In the genomic region with DNA sequence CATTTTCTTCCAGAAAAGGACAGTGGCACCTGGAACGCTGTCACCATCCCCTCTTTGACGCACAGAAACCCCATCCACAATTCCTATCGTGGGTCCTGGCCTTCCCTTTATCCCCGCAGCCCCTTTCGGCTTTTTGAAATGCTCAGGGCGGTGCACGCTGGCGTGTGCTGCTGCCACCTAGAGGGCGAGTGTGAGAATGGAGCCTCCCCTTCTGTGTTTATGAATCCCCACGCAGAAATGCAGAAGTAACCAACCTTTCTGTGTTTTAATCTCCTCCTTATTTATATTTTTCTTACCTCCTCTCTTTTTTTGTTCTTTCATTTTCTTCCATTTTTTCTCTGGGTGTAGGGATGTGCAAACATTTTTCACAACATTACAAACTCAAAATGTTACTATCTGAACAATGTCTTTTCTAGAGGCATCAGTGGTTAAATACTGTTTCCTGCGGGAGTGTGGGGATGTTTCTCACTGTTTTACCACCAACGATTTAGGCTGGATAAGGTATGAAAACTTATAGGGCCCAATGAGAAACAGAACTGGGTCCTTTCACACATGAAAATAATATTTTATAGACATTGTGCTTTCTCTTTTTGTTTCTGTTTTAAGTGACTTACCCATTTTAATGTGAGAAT, we compare ENCODE assay signal across 8 cellular contexts. TPM values are rescaled to one million over a fixed set of nuclear protein-coding genes. Genes with fewer than 3 reads are reported as not detected.
A peak's percentile ranks its signal among the peaks of the same experiment; 100 is the strongest.
DNase-seq lines count a peak whose midpoint lies in the region; ATAC-seq and TF ChIP-seq lines count a peak whose summit lies in the region.

No MANE protein-coding gene starts in this region.

- BruUV-seq in Panc1 (replicated peaks; lab: Mats Ljungman, UMichigan) = no TSS peak

- in situ Hi-C loops in Panc1 (cut with HindIII; ENCODE audit: low pct_unique_long_range_greater_than_20kb, low sequenced_read_pairs) = no loop called here

- H3K27me3 ChIP-seq in Panc1 (ENCODE audit: control insufficient read depth, insufficient read depth, low read length) = no peaks in the 10 kb centered on the region
- no peaks in the 10 kb centered on the region for H3K27me3 ChIP-seq in upper lobe of right lung

- CTCF ChIA-PET in Panc1 (lab: Charles Lee) = no interaction called here

- H3K9me3 ChIP-seq in Panc1 (ENCODE audit: control insufficient read depth, insufficient read depth, low read depth, low read length) (no peaks in the 10 kb centered on the region), upper lobe of right lung (no peaks in the 10 kb centered on the region)

- H3K27ac ChIP-seq in Panc1 (ENCODE audit: low read length) (no peak overlapping the region), upper lobe of right lung (no peak overlapping the region)

- H3K4me3 ChIP-seq in Panc1 (ENCODE audit: low read depth in 2 of 2, low read length in 2 of 2) (peak overlapping the region; percentile 31 to 53), upper lobe of right lung (peak overlapping the region; percentile 19)

- H3K36me3 ChIP-seq in Panc1 (ENCODE audit: control insufficient read depth, insufficient read depth, low read length) (no peaks in the 10 kb centered on the region), upper lobe of right lung (no peaks in the 10 kb centered on the region)

- H3K4me1 ChIP-seq in Panc1 (ENCODE audit: control insufficient read depth, insufficient read depth, low read length) = no peaks in the 10 kb centered on the region; the same call in 1 of the 2 replicates
- no peaks in the 10 kb centered on the region for H3K4me1 ChIP-seq in upper lobe of right lung

- ATAC-seq in GM19455 (IDR thresholded peaks at IDR 0.05; ENCODE audit: unreplicated experiment) = peak; percentile 91
- ATAC-seq in HG03521 (IDR thresholded peaks at IDR 0.05; ENCODE audit: unreplicated experiment) = peak; percentile 89
- peak; percentile 77 for ATAC-seq in Panc1
- peak; percentile 94 for ATAC-seq in upper lobe of right lung

- POLR2A ChIA-PET in Panc1 (lab: Charles Lee) = no interaction called here

- intact Hi-C loops in Panc1 (cut with micrococcal nuclease; ENCODE audit: unreplicated experiment) = loop anchor here (1.0 to 5.0 kb wide), 3 partner anchors 59 to 1047 kb away; partner anchors contain the start of gene NPY1R
- intact Hi-C loops in upper lobe of right lung (cut with DNase I) = loop anchor here (5.0 kb wide), 1 partner anchor 62 kb away; no protein-coding TSS in a partner anchor

- peak; percentile 90 for TF ChIP-seq CTCF in Panc1 (IDR thresholded peaks at IDR 0.05)
- TF ChIP-seq CTCF in upper lobe of right lung (IDR thresholded peaks at IDR 0.05) = peak; percentile 95

- peak; percentile 85 for DNase-seq in D341Med (ENCODE audit: low spot score)
- no peak for DNase-seq in Panc1 (ENCODE audit: low read depth, low spot score)
- peak; percentile 27 to 34 for DNase-seq in activated T-helper 1 cell treated with anti-CD3 and anti-CD28 coated beads, Interleukin-2, amount 50 U/mL, for 16 hours (ENCODE audit: low read depth in 1 of 2, low spot score in 1 of 2)
- peak; percentile 21 for DNase-seq in foreskin melanocyte
- DNase-seq in pons (ENCODE audit: low spot score) = peak; percentile 55
- DNase-seq in upper lobe of right lung = peak; percentile 74

RNA-seq across cellular contexts. Expression of gene TMA16, which starts 50.0 kb away (rescaled TPM):
- total RNA-seq in Panc1 (2021; ENCODE audit: unreplicated experiment) (26.9 TPM), upper lobe of right lung (18.8 TPM)
- 25.3 TPM for polyA plus RNA-seq in Panc1 (2012; ENCODE audit: insufficient read length)
